ENCODE assay signal across 16 cellular contexts in the genomic region with DNA sequence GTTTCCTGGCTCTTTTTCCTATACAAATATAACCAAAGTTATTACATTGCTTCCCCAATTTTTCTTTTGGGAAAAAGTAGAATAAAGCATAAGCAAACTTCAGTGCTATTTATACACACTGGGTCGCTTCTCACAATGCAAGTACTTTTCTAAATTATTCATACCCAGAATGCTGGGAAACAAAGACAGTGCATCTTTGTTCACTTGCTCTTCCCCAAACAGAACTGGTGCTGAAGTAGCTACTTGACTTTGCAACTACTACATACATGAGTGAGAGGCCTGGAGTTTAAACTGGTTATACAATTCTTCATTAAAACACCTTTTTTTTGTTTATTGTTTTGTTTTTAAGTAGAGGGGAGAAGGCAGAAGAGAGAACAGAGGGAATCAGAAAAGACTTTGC. TPM values are rescaled to one million over a fixed set of nuclear protein-coding genes. Genes with fewer than 3 reads are reported as not detected.
DNase-seq lines count a peak whose midpoint lies in the region; TF ChIP-seq lines count a peak whose summit lies in the region.
"Had no signal": no experiment of that assay in that cellular context is flagged by ENCODE, and none has a peak within 500 bp of the region (broad histone marks: within the 10 kb centered on the region; RNA-seq: fewer than 3 reads in every experiment).

No MANE protein-coding gene starts in this region.

- H3K27ac ChIP-seq in cingulate gyrus (ENCODE audit: low read depth, low read length) = peak overlapping the region; percentile 73
- peak overlapping the region; percentile 33 for H3K27ac ChIP-seq in neural progenitor cell
- H3K27ac ChIP-seq: brain microvascular endothelial cell, testis had no signal

- TF ChIP-seq CTCF in neural progenitor cell (IDR thresholded peaks at IDR 0.05) (no peak), GM20000 (IDR thresholded peaks at IDR 0.05; ENCODE audit: extremely low read depth, missing control alignments) (no peak)

- H3K4me3 ChIP-seq in neural progenitor cell = no peak overlapping the region
- H3K4me3 ChIP-seq: testis had no signal

- peak overlapping the region; percentile 25 for H3K4me2 ChIP-seq in neural progenitor cell

- H4K20me1 ChIP-seq in neural progenitor cell (ENCODE audit: low read depth) = peaks cover 49% of the 10 kb centered on the region

- no peak overlapping the region for H3K4me3 Mint-ChIP-seq in neural progenitor cell

- H3K9ac ChIP-seq in neural progenitor cell = no peak overlapping the region

- peaks cover 4% of the 10 kb centered on the region for H3K9me3 Mint-ChIP-seq in neural progenitor cell

- H3K4me1 ChIP-seq in neural progenitor cell = peaks cover 19% of the 10 kb centered on the region
- H3K4me1 ChIP-seq: testis had no signal

- H3K36me3 ChIP-seq in neural progenitor cell = peaks cover 3% of the 10 kb centered on the region

- no peak overlapping the region for H3K27ac Mint-ChIP-seq in neural progenitor cell

- H3F3A ChIP-seq in neural progenitor cell (ENCODE audit: low read depth) = peaks cover 18% of the 10 kb centered on the region

- peaks cover 56% of the 10 kb centered on the region for H3K36me3 Mint-ChIP-seq in neural progenitor cell

- no peaks in the 10 kb centered on the region for H3K27me3 ChIP-seq in neural progenitor cell
- H3K27me3 ChIP-seq: brain microvascular endothelial cell, testis had no signal

- H3K79me2 ChIP-seq in neural progenitor cell (ENCODE audit: low read depth) = no peaks in the 10 kb centered on the region

- no peak overlapping the region for H2AFZ ChIP-seq in neural progenitor cell (replicated peaks)

- DNase-seq in COLO829 (ENCODE audit: low spot score) (peak; percentile 67), NCI-H345 (lab: John Stamatoyannopoulos, UW) (peak; percentile 35), neural progenitor cell (ENCODE audit: low spot score) (no peak), NCI-H2196 treated with DMSO at 0.1 percent for 48 hours (lab: John Stamatoyannopoulos, UW; ENCODE audit: unreplicated experiment) (no peak), NCI-H748 treated with DMSO at 0.1 percent for 48 hours (lab: John Stamatoyannopoulos, UW) (no peak), GM20000 (ENCODE audit: low spot score) (no peak)
- DNase-seq: activated naive CD4-positive, alpha-beta T cell; brain microvascular endothelial cell; DMS53; effector CD4-positive, alpha-beta T cell; Kasumi-1; NCI-H1436 treated with DMSO at 0.1 percent for 48 hours; NCI-H524; right cardiac atrium; testis had no signal

- H3K27me3 Mint-ChIP-seq in neural progenitor cell (ENCODE audit: insufficient read depth, low read depth) = peaks cover 11% of the 10 kb centered on the region

- peaks cover 23% of the 10 kb centered on the region for H3K4me1 Mint-ChIP-seq in neural progenitor cell

- no peaks in the 10 kb centered on the region for H3K9me3 ChIP-seq in neural progenitor cell (ENCODE audit: low read depth)
- H3K9me3 ChIP-seq: testis had no signal

RNA-seq across cellular contexts. Expression of gene STX6, which starts 40.2 kb away (rescaled TPM):
- total RNA-seq in neural progenitor cell (ENCODE audit: low replicate concordance) = 30.8 and 37.0 TPM in 2 replicates

RNA-seq across cellular contexts. Expression of gene MR1, which starts 51.4 kb away (rescaled TPM):
- total RNA-seq in neural progenitor cell (ENCODE audit: low replicate concordance) = 0.03 TPM in 1 of 2 replicates, not detected in the other

Comparison
In these comparisons a context has a peak if more than half of its experiments do, and no peak if none do; other contexts are left out.
1. DNase-seq: peak in COLO829 (single experiment) and NCI-H345 (single experiment); none in neural progenitor cell (single experiment), NCI-H2196 treated with DMSO at 0.1 percent for 48 hours (single experiment), NCI-H748 treated with DMSO at 0.1 percent for 48 hours (single experiment) and GM20000 (single experiment).